38 cellular contexts compared by ENCODE assay signal in genomic region chr6:43420012-43420411, GRCh38. TPM values are rescaled to one million over a fixed set of nuclear protein-coding genes. Genes with fewer than 3 reads are reported as not detected.
"Had no signal": no experiment of that assay in that cellular context is flagged by ENCODE, and none has a peak within 500 bp of the region (broad histone marks: within the 10 kb centered on the region; RNA-seq: fewer than 3 reads in every experiment).

No MANE protein-coding gene starts in this region.

- H3K4me1 ChIP-seq: adrenal gland, ascending aorta, body of pancreas, breast epithelium had no signal

- H3K27me3 ChIP-seq: adrenal gland, ascending aorta, body of pancreas, brain microvascular endothelial cell, breast epithelium had no signal

- H3K27ac Mint-ChIP-seq: activated naive CD4-positive, alpha-beta T cell treated with anti-CD3 and anti-CD28 coated beads for 36 hours; activated naive CD4-positive, alpha-beta T cell treated with anti-CD3 and anti-CD28 coated beads, Interleukin-2, amount 10 ng/mL, durations not matched to agents 7 days and 5 days; activated naive CD4-positive, alpha-beta T cell treated with anti-CD3 and anti-CD28 coated beads, Interleukin-2, amount 50 U/mL, for 72 hours; activated naive CD8-positive, alpha-beta T cell; activated naive CD8-positive, alpha-beta T cell treated with anti-CD3 and anti-CD28 coated beads for 36 hours; activated naive CD8-positive, alpha-beta T cell treated with anti-CD3 and anti-CD28 coated beads, Interleukin-2, amount 10 ng/mL, durations not matched to agents 7 days and 5 days; activated naive CD8-positive, alpha-beta T cell treated with anti-CD3 and anti-CD28 coated beads, Interleukin-2, amount 50 U/mL, for 24 hours; activated T-cell treated with anti-CD3 and anti-CD28 coated beads, Interleukin-2, amount 50 U/mL, for 24 hours; activated T-cell treated with anti-CD3 and anti-CD28 coated beads, Interleukin-2, amount 50 U/mL, for 72 hours; activated T-helper 1 cell treated with anti-CD3 and anti-CD28 coated beads, Interleukin-12 subunit alpha, Interleukin-12 subunit beta, Interleukin-2, Interleukin-4 antibody, amounts not matched to agents 30 ng/mL and 10 ng/mL and 1 ng/mL, durations not matched to agents 14 hours and 24 hours and 36 hours; activated T-helper 17 cell treated with anti-CD3 and anti-CD28 coated beads, Interleukin-2, amount 50 U/mL, for 72 hours; activated T-helper 2 cell treated with anti-CD3 and anti-CD28 coated beads, Interferon-gamma antibody, Interleukin-2, Interleukin-4, amounts not matched to agents 10 μg/mL and 5 μg/mL and 100 μg/mL, durations not matched to agents 14 hours and 24 hours and 36 hours; brain had no signal

- H3K9me3 Mint-ChIP-seq: activated naive CD4-positive, alpha-beta T cell treated with anti-CD3 and anti-CD28 coated beads, Interleukin-2, amount 10 ng/mL, durations not matched to agents 7 days and 5 days; activated naive CD4-positive, alpha-beta T cell treated with anti-CD3 and anti-CD28 coated beads, Interleukin-2, amount 50 U/mL, for 72 hours; activated naive CD8-positive, alpha-beta T cell treated with anti-CD3 and anti-CD28 coated beads for 36 hours; activated naive CD8-positive, alpha-beta T cell treated with anti-CD3 and anti-CD28 coated beads, Interleukin-2, amount 10 ng/mL, durations not matched to agents 7 days and 5 days; activated naive CD8-positive, alpha-beta T cell treated with anti-CD3 and anti-CD28 coated beads, Interleukin-2, amount 50 U/mL, for 24 hours; activated T-cell treated with anti-CD3 and anti-CD28 coated beads, Interleukin-2, amount 50 U/mL, for 24 hours; activated T-cell treated with anti-CD3 and anti-CD28 coated beads, Interleukin-2, amount 50 U/mL, for 4 hours; activated T-cell treated with anti-CD3 and anti-CD28 coated beads, Interleukin-2, amount 50 U/mL, for 72 hours; activated T-helper 1 cell treated with anti-CD3 and anti-CD28 coated beads, Interleukin-12 subunit alpha, Interleukin-12 subunit beta, Interleukin-2, Interleukin-4 antibody, amounts not matched to agents 30 ng/mL and 10 ng/mL and 1 ng/mL, durations not matched to agents 14 hours and 24 hours and 36 hours; activated T-helper 17 cell treated with anti-CD3 and anti-CD28 coated beads, Interleukin-2, amount 50 U/mL, for 72 hours; activated T-helper 2 cell treated with anti-CD3 and anti-CD28 coated beads, Interferon-gamma antibody, Interleukin-2, Interleukin-4, amounts not matched to agents 10 μg/mL and 5 μg/mL and 100 μg/mL, durations not matched to agents 14 hours and 24 hours and 36 hours; central memory CD8-positive, alpha-beta T cell had no signal

- H3K4me3 Mint-ChIP-seq: activated naive CD4-positive, alpha-beta T cell treated with anti-CD3 and anti-CD28 coated beads for 36 hours; activated naive CD4-positive, alpha-beta T cell treated with anti-CD3 and anti-CD28 coated beads, Interleukin-2, amount 10 ng/mL, durations not matched to agents 7 days and 5 days; activated naive CD8-positive, alpha-beta T cell; activated naive CD8-positive, alpha-beta T cell treated with anti-CD3 and anti-CD28 coated beads for 36 hours; activated naive CD8-positive, alpha-beta T cell treated with anti-CD3 and anti-CD28 coated beads, Interleukin-2, amount 10 ng/mL, durations not matched to agents 7 days and 5 days; activated naive CD8-positive, alpha-beta T cell treated with anti-CD3 and anti-CD28 coated beads, Interleukin-2, amount 50 U/mL, for 24 hours; activated T-cell treated with anti-CD3 and anti-CD28 coated beads, Interleukin-2, amount 50 U/mL, for 24 hours; activated T-cell treated with anti-CD3 and anti-CD28 coated beads, Interleukin-2, amount 50 U/mL, for 4 hours; activated T-cell treated with anti-CD3 and anti-CD28 coated beads, Interleukin-2, amount 50 U/mL, for 72 hours; activated T-helper 1 cell treated with anti-CD3 and anti-CD28 coated beads, Interleukin-12 subunit alpha, Interleukin-12 subunit beta, Interleukin-2, Interleukin-4 antibody, amounts not matched to agents 30 ng/mL and 10 ng/mL and 1 ng/mL, durations not matched to agents 14 hours and 24 hours and 36 hours; activated T-helper 17 cell treated with anti-CD3 and anti-CD28 coated beads, Interleukin-2, amount 50 U/mL, for 72 hours; brain; central memory CD8-positive, alpha-beta T cell had no signal

- H3K4me3 ChIP-seq: adrenal gland, ascending aorta, body of pancreas, breast epithelium, cardiac muscle cell had no signal

- H3K27me3 Mint-ChIP-seq: activated naive CD8-positive, alpha-beta T cell; activated naive CD8-positive, alpha-beta T cell treated with anti-CD3 and anti-CD28 coated beads for 36 hours; activated T-helper 17 cell treated with anti-CD3 and anti-CD28 coated beads, Interleukin-2, amount 50 U/mL, for 72 hours; central memory CD8-positive, alpha-beta T cell had no signal

- FAIRE-seq: astrocyte, bronchial epithelial cell had no signal

- H3K4me1 Mint-ChIP-seq: activated naive CD4-positive, alpha-beta T cell treated with anti-CD3 and anti-CD28 coated beads, Interleukin-2, amount 10 ng/mL, durations not matched to agents 7 days and 5 days; activated naive CD8-positive, alpha-beta T cell treated with anti-CD3 and anti-CD28 coated beads for 36 hours; activated naive CD8-positive, alpha-beta T cell treated with anti-CD3 and anti-CD28 coated beads, Interleukin-2, amount 10 ng/mL, durations not matched to agents 7 days and 5 days; activated naive CD8-positive, alpha-beta T cell treated with anti-CD3 and anti-CD28 coated beads, Interleukin-2, amount 50 U/mL, for 24 hours; activated T-helper 17 cell treated with anti-CD3 and anti-CD28 coated beads, Interleukin-2, amount 50 U/mL, for 72 hours; brain; central memory CD8-positive, alpha-beta T cell had no signal

- DNase-seq: activated effector memory CD4-positive, alpha-beta T cell treated with anti-CD3 and anti-CD28 coated beads, Interleukin-2, amount 50 U/mL, for 16 hours; activated effector memory CD4-positive, alpha-beta T cell treated with Interleukin-2 at 50 U/mL for 16 hours; activated gamma-delta T cell; activated gamma-delta T cell treated with Interleukin-2 at 50 U/mL for 16 hours; activated naive CD4-positive, alpha-beta T cell; activated naive CD4-positive, alpha-beta T cell treated with anti-CD3 and anti-CD28 coated beads for 36 hours; activated naive CD4-positive, alpha-beta T cell treated with anti-CD3 and anti-CD28 coated beads, Interleukin-2, amount 10 ng/mL, durations not matched to agents 7 days and 5 days; activated naive CD4-positive, alpha-beta T cell treated with Interleukin-2 at 50 U/mL for 16 hours; activated naive CD8-positive, alpha-beta T cell treated with anti-CD3 and anti-CD28 coated beads for 36 hours; activated naive CD8-positive, alpha-beta T cell treated with anti-CD3 and anti-CD28 coated beads, Interleukin-2, amount 10 ng/mL, durations not matched to agents 7 days and 5 days; activated naive CD8-positive, alpha-beta T cell treated with anti-CD3 and anti-CD28 coated beads, Interleukin-2, amount 50 U/mL, for 24 hours; activated T-cell treated with anti-CD3 and anti-CD28 coated beads, Interleukin-2, amount 50 U/mL, for 1 hour; activated T-cell treated with anti-CD3 and anti-CD28 coated beads, Interleukin-2, amount 50 U/mL, for 24 hours; activated T-cell treated with anti-CD3 and anti-CD28 coated beads, Interleukin-2, amount 50 U/mL, for 4 hours; activated T-cell treated with anti-CD3 and anti-CD28 coated beads, Interleukin-2, amount 50 U/mL, for 48 hours; activated T-cell treated with anti-CD3 and anti-CD28 coated beads, Interleukin-2, amount 50 U/mL, for 72 hours; adrenal gland; amniotic stem cell; amygdala; anterior cingulate cortex; aorta; body of pancreas; brain microvascular endothelial cell; caudate nucleus; central memory CD4-positive, alpha-beta T cell; cerebellar nuclear complex had no signal

- ATAC-seq: activated naive CD4-positive, alpha-beta T cell treated with anti-CD3 and anti-CD28 coated beads, Interleukin-2, amount 50 U/mL, for 72 hours; activated naive CD8-positive, alpha-beta T cell treated with anti-CD3 and anti-CD28 coated beads, Interleukin-2, amount 50 U/mL, for 24 hours; activated T-cell treated with anti-CD3 and anti-CD28 coated beads, Interleukin-2, amount 50 U/mL, for 4 hours; activated T-cell treated with anti-CD3 and anti-CD28 coated beads, Interleukin-2, amount 50 U/mL, for 72 hours; activated T-helper 17 cell treated with anti-CD3 and anti-CD28 coated beads, Interleukin-2, amount 50 U/mL, for 72 hours; body of pancreas had no signal

- H3K36me3 Mint-ChIP-seq: activated naive CD4-positive, alpha-beta T cell treated with anti-CD3 and anti-CD28 coated beads, Interleukin-2, amount 10 ng/mL, durations not matched to agents 7 days and 5 days; activated naive CD4-positive, alpha-beta T cell treated with anti-CD3 and anti-CD28 coated beads, Interleukin-2, amount 50 U/mL, for 72 hours; activated naive CD8-positive, alpha-beta T cell; activated naive CD8-positive, alpha-beta T cell treated with anti-CD3 and anti-CD28 coated beads for 36 hours; activated naive CD8-positive, alpha-beta T cell treated with anti-CD3 and anti-CD28 coated beads, Interleukin-2, amount 10 ng/mL, durations not matched to agents 7 days and 5 days; brain had no signal

- H3K36me3 ChIP-seq: adrenal gland, ascending aorta, brain microvascular endothelial cell, breast epithelium, cardiac muscle cell had no signal

- H3K9me3 ChIP-seq: adrenal gland, ascending aorta, body of pancreas, breast epithelium had no signal

- H3K27ac ChIP-seq: adrenal gland, ascending aorta, body of pancreas, brain microvascular endothelial cell, breast epithelium, cardiac muscle cell had no signal

RNA-seq across cellular contexts. Expression of gene DLK2, which starts 35.3 kb away (rescaled TPM):
- total RNA-seq: aorta, ascending aorta, body of pancreas had no signal
- polyA plus RNA-seq: aorta had no signal
